In the genomic region with DNA sequence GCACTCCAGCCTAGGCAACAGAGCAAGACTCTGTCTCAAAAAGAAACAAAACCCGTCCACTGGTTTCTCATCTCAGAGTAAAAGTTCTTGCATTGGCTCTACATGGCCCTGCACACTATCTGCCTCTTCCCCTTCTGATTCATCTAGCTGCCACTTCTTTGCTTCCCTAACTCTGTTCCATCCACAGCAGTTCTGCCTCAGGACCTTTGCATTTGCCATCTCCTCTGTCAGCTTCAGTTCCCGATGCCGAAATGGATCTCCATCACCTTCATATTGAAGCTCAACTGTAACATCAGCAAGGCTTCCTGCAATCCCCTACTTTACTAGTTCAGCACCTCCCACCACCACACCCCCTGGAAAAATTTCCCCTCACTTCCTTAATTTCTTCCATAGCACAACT, we compare ENCODE assay signal across 19 cellular contexts. TPM values are rescaled to one million over a fixed set of nuclear protein-coding genes. Genes with fewer than 3 reads are reported as not detected.
DNase-seq lines count a peak whose midpoint lies in the region; ATAC-seq and TF ChIP-seq lines count a peak whose summit lies in the region.
"Had no signal": no experiment of that assay in that cellular context is flagged by ENCODE, and none has a peak within 500 bp of the region (broad histone marks: within the 10 kb centered on the region; RNA-seq: fewer than 3 reads in every experiment).

No MANE protein-coding gene starts in this region.

- H4K20me1 ChIP-seq in GM23338 (replicated peaks; ENCODE audit: insufficient read depth) = no peaks in the 10 kb centered on the region
- H4K20me1 ChIP-seq: BLaER1 had no signal

- DNase-seq in activated CD4-positive, alpha-beta T cell treated with anti-CD3 and anti-CD28 coated beads for 36 hours = no peak
- DNase-seq in activated CD4-positive, alpha-beta T cell treated with anti-CD3 and anti-CD28 coated beads for 1 hour = no peak
- DNase-seq in GM23338 (ENCODE audit: low spot score) = no peak
- no peak for DNase-seq in activated naive CD8-positive, alpha-beta T cell treated with anti-CD3 and anti-CD28 coated beads for 36 hours
- DNase-seq in natural killer cell = no peak
- no peak for DNase-seq in brain microvascular endothelial cell
- DNase-seq in NCI-H1436 treated with DMSO at 0.1 percent for 48 hours (lab: John Stamatoyannopoulos, UW) = no peak
- no peak for DNase-seq in stimulated activated naive CD4-positive, alpha-beta T cell (lab: John Stamatoyannopoulos, UW)
- DNase-seq: activated naive CD8-positive, alpha-beta T cell treated with anti-CD3 and anti-CD28 coated beads, Interleukin-2, amount 10 ng/mL, durations not matched to agents 7 days and 5 days; DMS53; dorsolateral prefrontal cortex; erythroblast; NCI-H1105; NCI-H2171; NCI-H526; Right ventricle myocardium superior; stimulated activated CD4-positive, alpha-beta T cell treated with anti-CD3 and anti-CD28 coated beads, Interleukin-2, amount 100 ng/mL, for 24 hours had no signal

- H3K27ac ChIP-seq in GM23338 (ENCODE audit: low read depth) (no peak overlapping the region), brain microvascular endothelial cell (no peak overlapping the region)
- H3K27ac ChIP-seq: BLaER1, KMS-11 had no signal

- no peaks in the 10 kb centered on the region for H3K9me2 ChIP-seq in GM23338 (ENCODE audit: insufficient read depth)

- in situ Hi-C loops in brain microvascular endothelial cell (cut with HindIII; ENCODE audit: low pct_ligation_motif_present, low sequenced_read_pairs) = no loop called here

- H3K27ac Mint-ChIP-seq in activated CD4-positive, alpha-beta T cell treated with anti-CD3 and anti-CD28 coated beads for 36 hours = peak overlapping the region; percentile 4
- H3K27ac Mint-ChIP-seq in GM23338 = no peak overlapping the region
- no peak overlapping the region for H3K27ac Mint-ChIP-seq in activated naive CD8-positive, alpha-beta T cell treated with anti-CD3 and anti-CD28 coated beads for 36 hours
- no peak overlapping the region for H3K27ac Mint-ChIP-seq in natural killer cell

- H3K36me3 ChIP-seq in GM23338 (ENCODE audit: insufficient read depth) = peaks cover 3% of the 10 kb centered on the region; the same call in 1 of the 2 replicates
- H3K36me3 ChIP-seq in brain microvascular endothelial cell (replicated peaks) = peaks cover 36% of the 10 kb centered on the region

- H2AFZ ChIP-seq in GM23338 = no peak overlapping the region

- H3K4me2 ChIP-seq in GM23338 = no peak overlapping the region

- H3K79me2 ChIP-seq in GM23338 (replicated peaks; ENCODE audit: insufficient read depth) = peaks cover 15% of the 10 kb centered on the region

- CTCF ChIA-PET in activated CD4-positive, alpha-beta T cell treated with anti-CD3 and anti-CD28 coated beads for 36 hours (lab: Charles Lee) = interaction anchor here (0.8 to 4.2 kb wide), 4 partner anchors 19 to 204 kb away, joined by 3 to 54 read pairs (median 4); a partner anchor contains a TSS

- H3K27me3 Mint-ChIP-seq in activated CD4-positive, alpha-beta T cell treated with anti-CD3 and anti-CD28 coated beads for 36 hours = no peaks in the 10 kb centered on the region
- H3K27me3 Mint-ChIP-seq in GM23338 (ENCODE audit: insufficient read depth, low read depth, poor library complexity) (peaks cover 18% of the 10 kb centered on the region), natural killer cell (ENCODE audit: low read depth in 2 of 2) (no peaks in the 10 kb centered on the region)
- H3K27me3 Mint-ChIP-seq in activated naive CD8-positive, alpha-beta T cell treated with anti-CD3 and anti-CD28 coated beads for 36 hours = no peaks in the 10 kb centered on the region
- H3K27me3 Mint-ChIP-seq: activated naive CD8-positive, alpha-beta T cell treated with anti-CD3 and anti-CD28 coated beads, Interleukin-2, amount 10 ng/mL, durations not matched to agents 7 days and 5 days had no signal

- intact Hi-C loops in activated CD4-positive, alpha-beta T cell treated with anti-CD3 and anti-CD28 coated beads for 36 hours (cut with DNase I, micrococcal nuclease) = loop anchor here (2.0 to 5.0 kb wide), 3 partner anchors 13 to 560 kb away; a partner anchor contains a TSS
- intact Hi-C loops in natural killer cell (cut with micrococcal nuclease) = no loop called here

- H3K9me3 Mint-ChIP-seq in activated CD4-positive, alpha-beta T cell treated with anti-CD3 and anti-CD28 coated beads for 36 hours (ENCODE audit: low read depth) = no peaks in the 10 kb centered on the region
- H3K9me3 Mint-ChIP-seq in GM23338 = no peaks in the 10 kb centered on the region; the same call in 2 of the 3 replicates
- no peaks in the 10 kb centered on the region for H3K9me3 Mint-ChIP-seq in activated naive CD8-positive, alpha-beta T cell treated with anti-CD3 and anti-CD28 coated beads for 36 hours
- H3K9me3 Mint-ChIP-seq in natural killer cell = no peaks in the 10 kb centered on the region
- H3K9me3 Mint-ChIP-seq: activated naive CD8-positive, alpha-beta T cell treated with anti-CD3 and anti-CD28 coated beads, Interleukin-2, amount 10 ng/mL, durations not matched to agents 7 days and 5 days had no signal

- TF ChIP-seq CTCF in GM23338 (conservative IDR thresholded peaks at IDR 0.05; ENCODE audit: low read depth in 2 of 2) (no peak), natural killer cell (IDR thresholded peaks at IDR 0.05) (no peak), brain microvascular endothelial cell (IDR thresholded peaks at IDR 0.05; ENCODE audit: low read depth, low read length, missing control alignments) (no peak)

- no peak for ATAC-seq in activated CD4-positive, alpha-beta T cell treated with anti-CD3 and anti-CD28 coated beads for 36 hours
- ATAC-seq in GM23338 (no peak), natural killer cell (no peak)

- peaks cover 31% of the 10 kb centered on the region for H3K4me1 Mint-ChIP-seq in activated CD4-positive, alpha-beta T cell treated with anti-CD3 and anti-CD28 coated beads for 36 hours
- peaks cover 14% of the 10 kb centered on the region for H3K4me1 Mint-ChIP-seq in GM23338
- H3K4me1 Mint-ChIP-seq in activated naive CD8-positive, alpha-beta T cell treated with anti-CD3 and anti-CD28 coated beads for 36 hours = peaks cover 33% of the 10 kb centered on the region
- H3K4me1 Mint-ChIP-seq in natural killer cell = peaks cover 32 to 46% of the 10 kb centered on the region in 2 donors

- no peaks in the 10 kb centered on the region for H3K27me3 ChIP-seq in GM23338 (ENCODE audit: insufficient read depth)
- no peaks in the 10 kb centered on the region for H3K27me3 ChIP-seq in brain microvascular endothelial cell (replicated peaks)
- H3K27me3 ChIP-seq: BLaER1, dorsolateral prefrontal cortex had no signal

- peaks cover 5% of the 10 kb centered on the region for H3K4me1 ChIP-seq in GM23338 (ENCODE audit: insufficient read depth)

- no peak overlapping the region for H3K4me3 Mint-ChIP-seq in activated CD4-positive, alpha-beta T cell treated with anti-CD3 and anti-CD28 coated beads for 36 hours
- H3K4me3 Mint-ChIP-seq in GM23338 = peak overlapping the region; percentile 11; the same call in 1 of the 3 replicates
- peak overlapping the region; percentile 6 for H3K4me3 Mint-ChIP-seq in activated naive CD8-positive, alpha-beta T cell treated with anti-CD3 and anti-CD28 coated beads for 36 hours
- peak overlapping the region; percentile 5 for H3K4me3 Mint-ChIP-seq in natural killer cell
- H3K4me3 Mint-ChIP-seq: activated naive CD8-positive, alpha-beta T cell treated with anti-CD3 and anti-CD28 coated beads, Interleukin-2, amount 10 ng/mL, durations not matched to agents 7 days and 5 days had no signal

- H3K4me3 ChIP-seq in GM23338 = no peak overlapping the region
- no peak overlapping the region for H3K4me3 ChIP-seq in brain microvascular endothelial cell (ENCODE audit: low read depth, low read length)
- H3K4me3 ChIP-seq: BLaER1 had no signal

- H3K36me3 Mint-ChIP-seq in activated CD4-positive, alpha-beta T cell treated with anti-CD3 and anti-CD28 coated beads for 36 hours (ENCODE audit: low read depth) = peaks cover 39% of the 10 kb centered on the region
- H3K36me3 Mint-ChIP-seq in GM23338 (ENCODE audit: low read depth) (peaks cover 39% of the 10 kb centered on the region), natural killer cell (peaks cover 7% of the 10 kb centered on the region)
- H3K36me3 Mint-ChIP-seq in activated naive CD8-positive, alpha-beta T cell treated with anti-CD3 and anti-CD28 coated beads for 36 hours = peaks cover 33% of the 10 kb centered on the region

- POLR2A ChIA-PET in activated CD4-positive, alpha-beta T cell treated with anti-CD3 and anti-CD28 coated beads for 36 hours (lab: Charles Lee) = no interaction called here

- H3F3A ChIP-seq in GM23338 (replicated peaks; ENCODE audit: low read depth) = 0 out of 2 replicates have a peak, but pooled peaks cover 5% of the 10 kb centered on the region

RNA-seq across cellular contexts. Expression of a gene that starts 1.2 kb away (rescaled TPM):
- total RNA-seq in activated CD4-positive, alpha-beta T cell treated with anti-CD3 and anti-CD28 coated beads for 36 hours = 10 to 100 TPM; 21.0 to 27.2 TPM
- total RNA-seq in GM23338 (2014; rRNA removed; shearing (Covaris generic)) = 13.6 and 18.9 TPM in 2 replicates
- polyA plus RNA-seq in GM23338 (2016; fragmentation: Nextera tagmentation; extraction: Ambion mirVana) = 11.2 and 13.6 TPM in 2 replicates
- total RNA-seq in activated naive CD8-positive, alpha-beta T cell treated with anti-CD3 and anti-CD28 coated beads for 36 hours = 10 to 100 TPM; 24.3 to 25.4 TPM
- total RNA-seq in natural killer cell = 10 to 100 TPM; 23.6 to 28.2 (median 27.7) TPM

RNA-seq across cellular contexts. Expression of a gene that starts 5.4 kb away (rescaled TPM):
- total RNA-seq in activated CD4-positive, alpha-beta T cell treated with anti-CD3 and anti-CD28 coated beads for 36 hours = 100 to 1,000 TPM; 169 to 201 TPM
- total RNA-seq in GM23338 (2014; rRNA removed; shearing (Covaris generic)) = 210 and 221 TPM in 2 replicates
- polyA plus RNA-seq in GM23338 (2016; fragmentation: Nextera tagmentation; extraction: Ambion mirVana) = 109 and 114 TPM in 2 replicates
- 100 to 1,000 TPM; 260 to 271 TPM for total RNA-seq in activated naive CD8-positive, alpha-beta T cell treated with anti-CD3 and anti-CD28 coated beads for 36 hours
- total RNA-seq in natural killer cell = 10 to 100 TPM; 41.4 to 43.9 (median 41.6) TPM

RNA-seq across cellular contexts. Expression of a gene that starts 17.8 kb away (rescaled TPM):
- total RNA-seq in activated CD4-positive, alpha-beta T cell treated with anti-CD3 and anti-CD28 coated beads for 36 hours = 10 to 100 TPM; 92.8 to 93.4 TPM
- total RNA-seq in GM23338 (2014; rRNA removed; shearing (Covaris generic)) = 47.0 and 56.2 TPM in 2 replicates
- 53.1 and 53.8 TPM in 2 replicates for polyA plus RNA-seq in GM23338 (2016; fragmentation: Nextera tagmentation; extraction: Ambion mirVana)
- total RNA-seq in activated naive CD8-positive, alpha-beta T cell treated with anti-CD3 and anti-CD28 coated beads for 36 hours = 100 to 1,000 TPM in 1 of 2 experiments, 10 to 100 TPM in 1; 92.8 to 113 TPM
- total RNA-seq in natural killer cell = 10 to 100 TPM; 33.9 to 38.9 (median 35.7) TPM

RNA-seq across cellular contexts. Expression of a gene that starts 18.1 kb away (rescaled TPM):
- total RNA-seq in activated CD4-positive, alpha-beta T cell treated with anti-CD3 and anti-CD28 coated beads for 36 hours = 1 to 10 TPM; 5.7 to 6.4 TPM
- 3.1 and 6.1 TPM in 2 replicates for total RNA-seq in GM23338 (2014; rRNA removed; shearing (Covaris generic))
- 2.2 and 2.3 TPM in 2 replicates for polyA plus RNA-seq in GM23338 (2016; fragmentation: Nextera tagmentation; extraction: Ambion mirVana)
- 1 to 10 TPM; 3.8 to 4.1 TPM for total RNA-seq in activated naive CD8-positive, alpha-beta T cell treated with anti-CD3 and anti-CD28 coated beads for 36 hours
- total RNA-seq in natural killer cell = 10 to 100 TPM; 21.0 to 28.3 (median 23.9) TPM

RNA-seq across cellular contexts. Expression of a gene that starts 25.1 kb away (rescaled TPM):
- 100 to 1,000 TPM; 261 to 268 TPM for total RNA-seq in activated CD4-positive, alpha-beta T cell treated with anti-CD3 and anti-CD28 coated beads for 36 hours
- total RNA-seq in GM23338 (2014; rRNA removed; shearing (Covaris generic)) = 361 and 408 TPM in 2 replicates
- 113 and 130 TPM in 2 replicates for polyA plus RNA-seq in GM23338 (2016; fragmentation: Nextera tagmentation; extraction: Ambion mirVana)
- total RNA-seq in activated naive CD8-positive, alpha-beta T cell treated with anti-CD3 and anti-CD28 coated beads for 36 hours = 100 to 1,000 TPM; 264 to 289 TPM
- total RNA-seq in natural killer cell = 100 to 1,000 TPM; 303 to 338 (median 322) TPM
